10 cellular contexts compared by ENCODE assay signal in the genomic region with DNA sequence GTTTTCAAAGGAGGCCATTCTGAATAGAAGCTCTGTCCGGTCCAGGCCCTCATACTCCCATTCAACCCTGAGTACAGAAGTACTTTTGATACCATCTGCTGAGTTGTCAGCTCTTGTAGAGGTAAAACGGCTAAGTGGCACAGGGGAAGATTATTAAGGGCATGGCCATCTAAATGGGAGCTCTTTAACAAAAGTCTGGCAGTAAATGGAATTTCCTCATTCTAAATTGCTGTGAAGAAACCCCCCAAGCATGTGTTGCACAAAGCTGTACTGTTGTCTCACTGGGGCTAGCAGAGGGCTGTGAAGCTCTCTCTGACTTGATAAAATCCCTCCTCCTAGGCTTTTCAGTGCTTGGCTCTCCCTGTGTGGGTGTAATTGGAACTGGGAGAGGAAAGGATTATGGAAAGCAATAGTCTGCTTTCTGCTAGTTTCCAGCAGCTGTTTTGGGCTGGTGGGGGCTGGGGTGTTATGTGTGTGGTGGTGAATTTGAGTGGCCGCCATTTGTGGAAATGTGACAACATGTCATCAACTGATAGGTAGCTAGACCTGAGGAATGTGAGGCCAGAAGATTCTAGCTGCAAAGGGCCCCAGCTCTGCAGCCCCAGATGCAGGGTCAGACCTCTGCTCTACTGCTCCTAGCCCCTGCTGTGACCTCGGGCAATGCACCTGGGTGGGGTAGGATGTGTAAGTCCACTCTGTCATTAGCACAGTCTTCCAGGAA.
DNase-seq lines count a peak whose midpoint lies in the region; ATAC-seq and TF ChIP-seq lines count a peak whose summit lies in the region.
"Had no signal": no experiment of that assay in that cellular context is flagged by ENCODE, and none has a peak within 500 bp of the region (broad histone marks: within the 10 kb centered on the region; RNA-seq: fewer than 3 reads in every experiment).

No MANE protein-coding gene starts in this region.

- peaks cover 38% of the 10 kb centered on the region for H3K4me1 Mint-ChIP-seq in Caco-2 (ENCODE audit: low read depth, unreplicated experiment)

- no peak overlapping the region for H3K23ac ChIP-seq in trophoblast cell (ENCODE audit: low read length)

- peaks cover 12% of the 10 kb centered on the region for H3K79me1 ChIP-seq in trophoblast cell (ENCODE audit: low read length)

- BruUV-seq in Caco-2 (replicated peaks; lab: Mats Ljungman, UMichigan) = no TSS peak

- H3K9ac ChIP-seq in SK-N-SH = no peak overlapping the region
- no peak overlapping the region for H3K9ac ChIP-seq in trophoblast cell (ENCODE audit: low read length)

- H3K4me3 ChIP-seq in Caco-2 (ENCODE audit: low read depth, low read length) = no peak overlapping the region
- no peak overlapping the region for H3K4me3 ChIP-seq in SK-N-SH (ENCODE audit: low read depth in 2 of 2, low read length in 1 of 2)
- H3K4me3 ChIP-seq in heart right ventricle = no peak overlapping the region
- H3K4me3 ChIP-seq in trophoblast cell (ENCODE audit: low read depth, low read length) = no peak overlapping the region

- POLR2A ChIA-PET in Caco-2 (lab: Charles Lee) (no interaction called here), SK-N-SH (lab: Yijun Ruan, JAX) (interaction anchor here (0.5 to 1.0 kb wide), 2 partner anchors 9 to 21 kb away, joined by 4 read pairs; no protein-coding TSS in a partner anchor)

- CTCF ChIA-PET in Caco-2 (lab: Charles Lee) = interaction anchor here (0.9 to 1.4 kb wide), 2 partner anchors 37 to 420 kb away, joined by 3 to 4 read pairs; no protein-coding TSS in a partner anchor
- CTCF ChIA-PET in SK-N-SH (lab: Yijun Ruan, JAX) = interaction anchor here (2.0 kb wide), 1 partner anchor 9 kb away, joined by 8 read pairs; no protein-coding TSS in a partner anchor

- H4K12ac ChIP-seq in trophoblast cell (ENCODE audit: low read depth, low read length) = no peak overlapping the region

- peak overlapping the region; percentile 21 to 25; a peak in 2 of 4 replicates for H3K27ac ChIP-seq in SK-N-SH (ENCODE audit: low read depth in 2 of 2, low read length in 1 of 2)
- peak overlapping the region in 8 of 10 donors; percentile 30 to 67 (median 52) for H3K27ac ChIP-seq in heart right ventricle
- peak overlapping the region; percentile 83 for H3K27ac ChIP-seq in trophoblast cell (ENCODE audit: low read depth, low read length)

- H3K9me3 ChIP-seq in Caco-2 = no peaks in the 10 kb centered on the region
- H3K9me3 ChIP-seq in SK-N-SH = no peaks in the 10 kb centered on the region
- no peaks in the 10 kb centered on the region for H3K9me3 ChIP-seq in heart right ventricle
- peaks cover 2% of the 10 kb centered on the region for H3K9me3 ChIP-seq in trophoblast cell (ENCODE audit: insufficient read depth, low read depth, low read length)

- TF ChIP-seq EP300 in SK-N-SH (IDR thresholded peaks at IDR 0.05; ENCODE audit: borderline replicate concordance in 1 of 2, low read depth in 1 of 2, low read length in 1 of 2) = no peak

- peak overlapping the region; percentile 37 for H3K4me3 Mint-ChIP-seq in Caco-2 (ENCODE audit: unreplicated experiment)

- H3K36me3 Mint-ChIP-seq in Caco-2 (ENCODE audit: insufficient read depth, unreplicated experiment) = peaks cover 19% of the 10 kb centered on the region

- peak overlapping the region; percentile 44 for H2BK120ac ChIP-seq in trophoblast cell (ENCODE audit: insufficient read depth, low read length, poor library complexity)

- peaks cover 27% of the 10 kb centered on the region for H3F3A ChIP-seq in SK-N-SH (replicated peaks; ENCODE audit: insufficient read depth)

- no peak overlapping the region for H3K14ac ChIP-seq in trophoblast cell (ENCODE audit: low read length)

- H3K18ac ChIP-seq in trophoblast cell (ENCODE audit: low read length) = no peak overlapping the region

- H4K91ac ChIP-seq in trophoblast cell (ENCODE audit: low read depth, low read length) = peak overlapping the region; percentile 37

- DNase-seq in Caco-2 (peak; percentile 29 to 72), SK-N-SH (no peak), heart right ventricle (no peak), trophoblast cell (peak; percentile 91), NCI-H2029 treated with DMSO at 0.1 percent for 48 hours (lab: John Stamatoyannopoulos, UW) (no peak), activated gamma-delta T cell treated with Interleukin-2 at 50 U/mL for 16 hours (no peak)
- no peak for DNase-seq in stimulated activated naive CD8-positive, alpha-beta T cell treated with anti-CD3 and anti-CD28 coated beads, Interleukin-15, Interleukin-2, amounts not matched to agents 100 U/mL and 50 U/mL, for 24 hours
- DNase-seq: amniotic stem cell, MM.1S had no signal

- H3K4me2 ChIP-seq in SK-N-SH = peak overlapping the region; percentile 33; the same call in 1 of the 2 replicates
- peak overlapping the region; percentile 44 for H3K4me2 ChIP-seq in trophoblast cell (ENCODE audit: low read length)

- peak overlapping the region; percentile 65 for H2BK5ac ChIP-seq in trophoblast cell (ENCODE audit: low read depth, low read length, poor library complexity)

- no peak overlapping the region for H2BK12ac ChIP-seq in trophoblast cell (ENCODE audit: low read length)

- no peak for TF ChIP-seq RAD21 in SK-N-SH (IDR thresholded peaks at IDR 0.05; ENCODE audit: low read length)

- H2AK5ac ChIP-seq in trophoblast cell (ENCODE audit: low read length) = no peak overlapping the region

- WGBS in SK-N-SH (ENCODE audit: low lambda C conversion rate) = 59% methylated on average over 4 of the region's 4 CpGs
- WGBS in heart right ventricle, 2 donors = 21 to 29% methylated on average over 4 of the region's 4 CpGs
- no CpG with 5 or more reads among the region's 4 CpGs for WGBS in trophoblast cell (ENCODE audit: extremely low coverage, insufficient coverage, insufficient read length)

- H3K4me1 ChIP-seq in Caco-2 = peaks cover 58% of the 10 kb centered on the region
- peaks cover 23 to 56% of the 10 kb centered on the region in 2 experiments for H3K4me1 ChIP-seq in SK-N-SH (ENCODE audit: control insufficient read depth in 1 of 2, insufficient read depth in 2 of 2, low read depth in 1 of 2, low read length in 1 of 2)
- H3K4me1 ChIP-seq in heart right ventricle = peaks cover 21 to 87% (median 79%) of the 10 kb centered on the region in 9 donors
- H3K4me1 ChIP-seq in trophoblast cell (ENCODE audit: control insufficient read depth in 1 of 2, insufficient read depth in 2 of 2, low read length in 2 of 2) = peaks cover 20 to 29% of the 10 kb centered on the region in 2 experiments

- no peaks in the 10 kb centered on the region for H3K9me2 ChIP-seq in SK-N-SH

- H4K8ac ChIP-seq in trophoblast cell (ENCODE audit: low read depth, low read length) = peak overlapping the region; percentile 34

- peaks cover 56% of the 10 kb centered on the region for H4K20me1 ChIP-seq in SK-N-SH (ENCODE audit: insufficient read depth)

- H3K27me3 ChIP-seq in Caco-2 (replicated peaks; ENCODE audit: control insufficient read depth, insufficient read depth, low read length) (no peaks in the 10 kb centered on the region), SK-N-SH (ENCODE audit: insufficient read depth) (no peaks in the 10 kb centered on the region), heart right ventricle (no peaks in the 10 kb centered on the region), trophoblast cell (ENCODE audit: insufficient read depth, low read length) (no peaks in the 10 kb centered on the region)

- intact Hi-C loops in Caco-2 (cut with micrococcal nuclease; ENCODE audit: unreplicated experiment) (no loop called here), heart right ventricle (cut with DNase I) (loop anchor here in 2 of 10 donors (5.0 to 10.0 kb wide), 2 partner anchors 50 to 62 kb away; no protein-coding TSS in a partner anchor)

- H3K4ac ChIP-seq in trophoblast cell (ENCODE audit: low read depth, low read length) = peak overlapping the region; percentile 4

- no peaks in the 10 kb centered on the region for H3K9me3 Mint-ChIP-seq in Caco-2 (ENCODE audit: unreplicated experiment)

- H3K36me3 ChIP-seq in Caco-2 (ENCODE audit: control insufficient read depth, insufficient read depth, low read length) (no peaks in the 10 kb centered on the region), SK-N-SH (replicated peaks in 1 of 2; ENCODE audit: control insufficient read depth in 1 of 2, insufficient read depth in 2 of 2, low read length in 1 of 2) (no peaks in the 10 kb centered on the region), heart right ventricle (no peaks in the 10 kb centered on the region), trophoblast cell (ENCODE audit: control insufficient read depth in 1 of 2, insufficient read depth in 2 of 2, low read length in 2 of 2) (no peaks in the 10 kb centered on the region)

- H3K79me2 ChIP-seq in SK-N-SH (ENCODE audit: insufficient read depth) = peaks cover 93% of the 10 kb centered on the region
- peaks cover 10% of the 10 kb centered on the region for H3K79me2 ChIP-seq in trophoblast cell (ENCODE audit: control insufficient read depth, insufficient read depth, low read length, poor library complexity)

- TF ChIP-seq CTCF in Caco-2 (IDR thresholded peaks at IDR 0.05; ENCODE audit: insufficient read depth in 1 of 2, low read depth in 1 of 2, low read length in 1 of 2, severe bottlenecking in 1 of 2, unreplicated experiment in 1 of 2) = no peak
- TF ChIP-seq CTCF in SK-N-SH (IDR thresholded peaks at IDR 0.05) = no peak
- TF ChIP-seq CTCF in heart right ventricle (IDR thresholded peaks at IDR 0.05) = no peak

- H3K27me3 Mint-ChIP-seq in Caco-2 (ENCODE audit: insufficient read depth, unreplicated experiment) = no peaks in the 10 kb centered on the region

- H2AFZ ChIP-seq in SK-N-SH (ENCODE audit: low read depth) (no peak overlapping the region), trophoblast cell (ENCODE audit: insufficient read depth, low read length, poor library complexity) (no peak overlapping the region)

- ATAC-seq in heart right ventricle (peak; percentile 25 to 72 (median 60)), HG03521 (IDR thresholded peaks at IDR 0.05; ENCODE audit: unreplicated experiment) (no peak)
- no peak for ATAC-seq in stimulated activated naive CD8-positive, alpha-beta T cell treated with anti-CD3 and anti-CD28 coated beads, Interleukin-15, Interleukin-2, amounts not matched to agents 100 U/mL and 50 U/mL, for 24 hours

- peak overlapping the region; percentile 71 for H3K27ac Mint-ChIP-seq in Caco-2 (ENCODE audit: unreplicated experiment)

TF ChIP-seq in SK-N-SH, 30 proteins besides CTCF, POLR2A, EP300 and RAD21 (continues in another document):
- TF ChIP-seq MEF2A (IDR thresholded peaks at IDR 0.05; ENCODE audit: borderline replicate concordance, low read depth) (no peak), FOXJ3 (CRISPR knock-in tag; IDR thresholded peaks at IDR 0.05) (no peak), NRF1 (IDR thresholded peaks at IDR 0.05; ENCODE audit: low read depth, low read length) (no peak), TEAD4 (IDR thresholded peaks at IDR 0.05; ENCODE audit: borderline replicate concordance, insufficient read depth) (no peak), SIN3A (IDR thresholded peaks at IDR 0.05; ENCODE audit: borderline replicate concordance, low read depth, low read length) (no peak), SMC3 (IDR thresholded peaks at IDR 0.05; ENCODE audit: low read depth, low read length) (no peak), NFIC (IDR thresholded peaks at IDR 0.05; ENCODE audit: borderline replicate concordance) (no peak)
- TF ChIP-seq, protein P1, sequence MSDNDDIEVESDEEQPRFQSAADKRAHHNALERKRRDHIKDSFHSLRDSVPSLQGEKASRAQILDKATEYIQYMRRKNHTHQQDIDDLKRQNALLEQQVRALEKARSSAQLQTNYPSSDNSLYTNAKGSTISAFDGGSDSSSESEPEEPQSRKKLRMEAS (IDR thresholded peaks at IDR 0.05; ENCODE audit: low read depth) = no peak

Comparison
In these comparisons a context has a peak if more than half of its experiments do, and no peak if none do; other contexts are left out.
1. DNase-seq: peak in Caco-2 (2 of 2) and trophoblast cell (2 of 2); none in SK-N-SH (single experiment), heart right ventricle (0 of 2), stimulated activated naive CD8-positive, alpha-beta T cell treated with anti-CD3 and anti-CD28 coated beads, Interleukin-15, Interleukin-2, amounts not matched to agents 100 U/mL and 50 U/mL, for 24 hours (single experiment), NCI-H2029 treated with DMSO at 0.1 percent for 48 hours (single experiment) and activated gamma-delta T cell treated with Interleukin-2 at 50 U/mL for 16 hours (single experiment).
2. H3K27ac ChIP-seq: peak in every context shown above with its lines; median percentile 83 in trophoblast cell; 52 in heart right ventricle; 23 in SK-N-SH.
3. ATAC-seq: peak in heart right ventricle (8 of 8); none in stimulated activated naive CD8-positive, alpha-beta T cell treated with anti-CD3 and anti-CD28 coated beads, Interleukin-15, Interleukin-2, amounts not matched to agents 100 U/mL and 50 U/mL, for 24 hours (single experiment) and HG03521 (single experiment).